ENCODE assay signal across 8 cellular contexts in the genomic region with DNA sequence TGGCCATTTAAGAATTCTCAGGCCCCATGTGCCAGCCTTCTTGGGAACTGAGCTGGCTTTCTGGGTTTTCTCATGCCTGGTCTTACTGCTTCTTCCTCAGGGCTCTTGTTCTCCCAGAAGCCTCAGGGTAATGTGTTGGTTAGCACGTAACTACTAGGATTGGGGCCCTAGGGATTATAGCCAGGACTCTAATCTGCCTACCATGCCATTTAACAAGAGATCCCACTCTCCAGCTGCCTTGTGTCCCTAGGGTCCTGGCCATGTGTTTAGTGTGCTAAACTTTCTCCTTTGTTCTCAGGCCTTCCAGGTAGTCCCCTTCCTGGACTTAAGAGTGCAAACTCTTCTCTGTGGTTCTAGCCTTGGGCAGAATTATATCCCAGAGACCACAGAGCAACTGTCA. TPM values are rescaled to one million over a fixed set of nuclear protein-coding genes. Genes with fewer than 3 reads are reported as not detected.
DNase-seq lines count a peak whose midpoint lies in the region; ATAC-seq and TF ChIP-seq lines count a peak whose summit lies in the region.

No MANE protein-coding gene starts in this region.

- H3K36me3 Mint-ChIP-seq in CD4-positive, alpha-beta T cell (ENCODE audit: low read depth): peaks cover 60% of the 10 kb centered on the region

- POLR2A ChIA-PET in CD4-positive, alpha-beta T cell (lab: Charles Lee): interaction anchor here (3.1 to 20.7 kb wide), 4 partner anchors 7 to 81 kb away, joined by 11 to 977 read pairs (median 19); partner anchors contain the start of genes CD52 and UBXN11

- H3K9ac ChIP-seq in duodenal mucosa (ENCODE audit: low read depth in 1 of 2, low read length in 2 of 2): peak overlapping the region; percentile 38 to 55

- peak overlapping the region; percentile 95 for H3K27ac Mint-ChIP-seq in CD4-positive, alpha-beta T cell

- H3K36me3 ChIP-seq in Peyer's patch (peaks cover 0 to 8% (median 0%) of the 10 kb centered on the region in 3 donors), duodenal mucosa (ENCODE audit: control insufficient read depth in 1 of 2, insufficient read depth in 2 of 2, low read length in 2 of 2) (peaks cover 0 to 18% of the 10 kb centered on the region in 2 donors), psoas muscle (ENCODE audit: insufficient read depth in 1 of 2, low read depth in 1 of 2) (peaks cover 4 to 55% of the 10 kb centered on the region in 2 donors), BE2C (peaks cover 15% of the 10 kb centered on the region)

- no peak for ATAC-seq in CD4-positive, alpha-beta T cell (ENCODE audit: poor library complexity)
- ATAC-seq in psoas muscle (no peak), GM21786 (IDR thresholded peaks at IDR 0.05; ENCODE audit: unreplicated experiment) (no peak), GM21367 (IDR thresholded peaks at IDR 0.05; ENCODE audit: unreplicated experiment) (no peak), GM19023 (IDR thresholded peaks at IDR 0.05; ENCODE audit: unreplicated experiment) (no peak)

- TF ChIP-seq CTCF in CD4-positive, alpha-beta T cell (IDR thresholded peaks at IDR 0.05): no peak
- TF ChIP-seq CTCF in Peyer's patch (IDR thresholded peaks at IDR 0.05) (no peak), psoas muscle (IDR thresholded peaks at IDR 0.05) (no peak), BE2C (IDR thresholded peaks at IDR 0.05; ENCODE audit: low read depth, low read length) (no peak)

- intact Hi-C loops in CD4-positive, alpha-beta T cell (cut with DNase I, micrococcal nuclease): loop anchor here in 1 of 2 experiments (5.0 kb wide), 1 partner anchor 40 kb away; no protein-coding TSS in a partner anchor
- intact Hi-C loops in psoas muscle (cut with DNase I): no loop called here

- peak overlapping the region; percentile 91 for H3K27ac ChIP-seq in CD4-positive, alpha-beta T cell (ENCODE audit: low read depth, low read length)
- peak overlapping the region; percentile 92 to 96 (median 94) for H3K27ac ChIP-seq in Peyer's patch
- H3K27ac ChIP-seq in duodenal mucosa (ENCODE audit: low read depth, low read length): peak overlapping the region; percentile 65
- peak overlapping the region; percentile 92 for H3K27ac ChIP-seq in psoas muscle

- H3K9me3 Mint-ChIP-seq in CD4-positive, alpha-beta T cell: no peaks in the 10 kb centered on the region

- 36 to 80% (median 60%) methylated on average over 1 of the region's 1 CpG for WGBS in psoas muscle, 3 donors

- no peak for DNase-seq in CD4-positive, alpha-beta T cell
- no peak for DNase-seq in Peyer's patch
- DNase-seq in psoas muscle: no peak
- no peak for DNase-seq in BE2C

- H3K4me1 ChIP-seq in Peyer's patch (peaks cover 17 to 66% (median 44%) of the 10 kb centered on the region in 4 donors), duodenal mucosa (ENCODE audit: control insufficient read depth in 1 of 2, insufficient read depth in 2 of 2, low read length in 2 of 2) (peaks cover 49 to 63% of the 10 kb centered on the region in 2 donors), psoas muscle (peaks cover 76% of the 10 kb centered on the region), BE2C (peaks cover 11% of the 10 kb centered on the region)

- no peaks in the 10 kb centered on the region for H3K27me3 ChIP-seq in CD4-positive, alpha-beta T cell (ENCODE audit: control insufficient read depth, insufficient read depth, low read length)
- no peaks in the 10 kb centered on the region for H3K27me3 ChIP-seq in Peyer's patch
- H3K27me3 ChIP-seq in duodenal mucosa (ENCODE audit: control insufficient read depth in 1 of 2, insufficient read depth in 2 of 2, low read length in 2 of 2): no peaks in the 10 kb centered on the region
- no peaks in the 10 kb centered on the region for H3K27me3 ChIP-seq in psoas muscle (ENCODE audit: insufficient read depth in 3 of 3, low read length in 2 of 3)
- no peaks in the 10 kb centered on the region for H3K27me3 ChIP-seq in BE2C

- no peak for TF ChIP-seq POLR2A in Peyer's patch (IDR thresholded peaks at IDR 0.05)

- peaks cover 64% of the 10 kb centered on the region for H3K4me1 Mint-ChIP-seq in CD4-positive, alpha-beta T cell (ENCODE audit: low read depth)

- H3K4me3 Mint-ChIP-seq in CD4-positive, alpha-beta T cell: no peak overlapping the region

- CTCF ChIA-PET in CD4-positive, alpha-beta T cell (lab: Charles Lee): interaction anchor here (1.4 to 5.1 kb wide), 3 partner anchors 10 to 139 kb away, joined by 7 to 158 read pairs (median 88); partner anchors contain the start of gene CD52

- H3K9me3 ChIP-seq in CD4-positive, alpha-beta T cell (ENCODE audit: control insufficient read depth, low read length): no peaks in the 10 kb centered on the region
- H3K9me3 ChIP-seq in Peyer's patch (no peaks in the 10 kb centered on the region), duodenal mucosa (ENCODE audit: control insufficient read depth in 1 of 2, low read length in 2 of 2) (no peaks in the 10 kb centered on the region), psoas muscle (no peaks in the 10 kb centered on the region), BE2C (no peaks in the 10 kb centered on the region)

- no peak overlapping the region for H3K4me3 ChIP-seq in Peyer's patch
- H3K4me3 ChIP-seq in duodenal mucosa (ENCODE audit: low read depth in 1 of 2, low read length in 2 of 2): peak overlapping the region in 1 of 2 donors; percentile 20
- no peak overlapping the region for H3K4me3 ChIP-seq in psoas muscle
- H3K4me3 ChIP-seq in BE2C (ENCODE audit: low read depth, low read length): no peak overlapping the region

- H3K27me3 Mint-ChIP-seq in CD4-positive, alpha-beta T cell: no peaks in the 10 kb centered on the region

RNA-seq across cellular contexts. Expression of gene SH3BGRL3, which starts 2.2 kb away (rescaled TPM):
- total RNA-seq in CD4-positive, alpha-beta T cell: 100 to 1,000 TPM; 178 to 193 TPM
- total RNA-seq in Peyer's patch (10 to 100 TPM; 62.7 to 91.8 (median 89.6) TPM), psoas muscle (10 to 100 TPM; 21.4 to 30.6 (median 22.6) TPM)
- polyA plus RNA-seq in psoas muscle: 10 to 100 TPM; 10.9 to 78.1 (median 18.2) TPM
- polyA plus RNA-seq in BE2C (2012; ENCODE audit: insufficient read depth, insufficient read length, low read depth): 170 TPM

RNA-seq across cellular contexts. Expression of gene UBXN11, which starts 28.7 kb away (rescaled TPM):
- 10 to 100 TPM; 39.3 to 42.3 TPM for total RNA-seq in CD4-positive, alpha-beta T cell
- total RNA-seq in Peyer's patch (10 to 100 TPM in 3 of 4 donors, 1 to 10 TPM in 1; 3.9 to 68.5 (median 18.2) TPM), psoas muscle (1 to 10 TPM; 3.5 to 7.0 (median 3.9) TPM)
- polyA plus RNA-seq in psoas muscle: 1 to 10 TPM; 3.9 to 6.8 (median 5.8) TPM
- 8.4 TPM for polyA plus RNA-seq in BE2C (2012; ENCODE audit: insufficient read depth, insufficient read length, low read depth)

RNA-seq across cellular contexts. Expression of gene CD52, which starts 40.0 kb away (rescaled TPM):
- total RNA-seq in CD4-positive, alpha-beta T cell: 100 to 1,000 TPM; 582 to 608 TPM
- total RNA-seq in Peyer's patch (100 to 1,000 TPM in 1 of 4 donors, 10 to 100 TPM in 1, 1 to 10 TPM in 2; 4.7 to 135 (median 13.6) TPM), psoas muscle (1 to 10 TPM; 2.1 to 4.2 (median 4.1) TPM)
- polyA plus RNA-seq in psoas muscle: 1 to 10 TPM; 2.9 to 3.9 (median 3.6) TPM
- not detected for polyA plus RNA-seq in BE2C (2012; ENCODE audit: insufficient read depth, insufficient read length, low read depth)

RNA-seq across cellular contexts. Expression of gene CEP85, which starts 43.7 kb away (rescaled TPM):
- 1 to 10 TPM; 7.6 to 8.4 TPM for total RNA-seq in CD4-positive, alpha-beta T cell
- 10 to 100 TPM; 11.0 to 32.2 (median 12.9) TPM for total RNA-seq in Peyer's patch
- 10 to 100 TPM; 16.0 to 52.5 (median 41.1) TPM for total RNA-seq in psoas muscle
- 10 to 100 TPM; 14.8 to 24.2 (median 18.0) TPM for polyA plus RNA-seq in psoas muscle
- 9.7 TPM for polyA plus RNA-seq in BE2C (2012; ENCODE audit: insufficient read depth, insufficient read length, low read depth)

Comparison
In these comparisons a context has a peak if more than half of its experiments do, and no peak if none do; other contexts are left out.
1. RNA of gene CD52, which starts 40.0 kb away (total RNA-seq): 582 to 608 TPM in CD4-positive, alpha-beta T cell; 4.7 to 135 TPM in Peyer's patch and 2.1 to 4.2 TPM in psoas muscle; every median in the first group is over 4 times any median in the second.
2. Peak in every context shown above with its lines, with median percentiles within 50 percentile points of each other: H3K27ac ChIP-seq.